In the genomic region with DNA sequence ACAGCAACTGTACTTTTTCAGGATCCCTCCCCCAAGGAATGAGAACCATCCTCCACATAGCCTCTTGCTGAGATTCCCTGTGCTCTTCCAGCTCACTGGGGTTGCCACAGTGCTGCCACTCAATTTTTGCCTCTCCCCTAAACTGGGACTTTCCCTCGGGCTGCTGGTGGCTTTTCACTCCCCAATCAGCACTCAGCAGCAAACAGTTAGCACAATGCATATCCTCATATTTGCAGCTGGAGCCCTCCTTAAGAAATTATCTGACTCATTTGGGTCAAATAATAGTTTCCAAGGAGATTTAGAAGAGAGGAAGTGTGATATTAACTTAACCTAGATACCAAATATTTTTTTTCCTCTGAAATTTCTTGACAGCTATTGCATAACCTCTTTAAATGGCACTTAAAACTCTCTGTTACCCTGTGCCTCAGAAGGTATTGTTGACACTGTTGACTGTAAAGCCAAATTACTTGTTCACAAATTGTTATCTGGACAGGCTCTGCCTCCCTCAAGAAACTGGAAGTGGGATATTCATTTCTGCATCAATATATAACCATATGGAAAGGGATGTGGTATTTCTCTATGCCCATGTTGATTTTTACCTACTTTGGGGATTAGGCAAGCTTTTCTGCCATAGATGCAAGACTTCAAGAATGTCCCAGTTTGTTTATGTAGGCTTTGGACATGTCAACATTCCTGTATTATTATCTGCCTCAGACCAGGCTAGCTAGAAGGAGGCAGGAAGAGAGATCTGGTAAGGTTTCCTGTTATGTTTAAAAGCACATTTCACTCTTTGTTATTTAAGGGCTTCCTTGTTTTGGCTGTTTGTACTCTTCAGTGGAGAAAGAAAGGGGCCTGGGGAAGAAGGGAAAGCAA, we compare ENCODE assay signal across 1 cellular context.
A peak's percentile ranks its signal among the peaks of the same experiment; 100 is the strongest.
TF ChIP-seq lines count a peak whose summit lies in the region.

No MANE protein-coding gene starts in this region.

TF ChIP-seq in GM12878, 131 proteins besides CTCF, POLR2A, EP300 and RAD21:
- TF ChIP-seq SPI1 (IDR thresholded peaks at IDR 0.05; ENCODE audit: borderline replicate concordance, insufficient read depth, low read depth, low read length) (peak; percentile 38; the same call in 1 of the 2 replicates), ZNF24 (IDR thresholded peaks at IDR 0.05) (no peak), ETV6 (conservative IDR thresholded peaks at IDR 0.05 in 1 of 2, IDR thresholded peaks at IDR 0.05 in 1 of 2; ENCODE audit: borderline replicate concordance in 1 of 2, low read depth in 1 of 2) (no peak), POLR2AphosphoS5 (IDR thresholded peaks at IDR 0.05; ENCODE audit: low read length) (no peak)
- TF ChIP-seq, protein P1, sequence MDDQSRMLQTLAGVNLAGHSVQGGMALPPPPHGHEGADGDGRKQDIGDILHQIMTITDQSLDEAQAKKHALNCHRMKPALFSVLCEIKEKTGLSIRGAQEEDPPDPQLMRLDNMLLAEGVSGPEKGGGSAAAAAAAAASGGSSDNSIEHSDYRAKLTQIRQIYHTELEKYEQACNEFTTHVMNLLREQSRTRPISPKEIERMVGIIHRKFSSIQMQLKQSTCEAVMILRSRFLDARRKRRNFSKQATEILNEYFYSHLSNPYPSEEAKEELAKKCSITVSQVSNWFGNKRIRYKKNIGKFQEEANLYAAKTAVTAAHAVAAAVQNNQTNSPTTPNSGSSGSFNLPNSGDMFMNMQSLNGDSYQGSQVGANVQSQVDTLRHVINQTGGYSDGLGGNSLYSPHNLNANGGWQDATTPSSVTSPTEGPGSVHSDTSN (IDR thresholded peaks at IDR 0.05; ENCODE audit: insufficient replicate concordance, low read depth, low read length): peak; percentile 69
- TF ChIP-seq, protein P2, sequence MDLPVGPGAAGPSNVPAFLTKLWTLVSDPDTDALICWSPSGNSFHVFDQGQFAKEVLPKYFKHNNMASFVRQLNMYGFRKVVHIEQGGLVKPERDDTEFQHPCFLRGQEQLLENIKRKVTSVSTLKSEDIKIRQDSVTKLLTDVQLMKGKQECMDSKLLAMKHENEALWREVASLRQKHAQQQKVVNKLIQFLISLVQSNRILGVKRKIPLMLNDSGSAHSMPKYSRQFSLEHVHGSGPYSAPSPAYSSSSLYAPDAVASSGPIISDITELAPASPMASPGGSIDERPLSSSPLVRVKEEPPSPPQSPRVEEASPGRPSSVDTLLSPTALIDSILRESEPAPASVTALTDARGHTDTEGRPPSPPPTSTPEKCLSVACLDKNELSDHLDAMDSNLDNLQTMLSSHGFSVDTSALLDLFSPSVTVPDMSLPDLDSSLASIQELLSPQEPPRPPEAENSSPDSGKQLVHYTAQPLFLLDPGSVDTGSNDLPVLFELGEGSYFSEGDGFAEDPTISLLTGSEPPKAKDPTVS (IDR thresholded peaks at IDR 0.05; ENCODE audit: low read depth, low read length): no peak
- TF ChIP-seq, protein P3, sequence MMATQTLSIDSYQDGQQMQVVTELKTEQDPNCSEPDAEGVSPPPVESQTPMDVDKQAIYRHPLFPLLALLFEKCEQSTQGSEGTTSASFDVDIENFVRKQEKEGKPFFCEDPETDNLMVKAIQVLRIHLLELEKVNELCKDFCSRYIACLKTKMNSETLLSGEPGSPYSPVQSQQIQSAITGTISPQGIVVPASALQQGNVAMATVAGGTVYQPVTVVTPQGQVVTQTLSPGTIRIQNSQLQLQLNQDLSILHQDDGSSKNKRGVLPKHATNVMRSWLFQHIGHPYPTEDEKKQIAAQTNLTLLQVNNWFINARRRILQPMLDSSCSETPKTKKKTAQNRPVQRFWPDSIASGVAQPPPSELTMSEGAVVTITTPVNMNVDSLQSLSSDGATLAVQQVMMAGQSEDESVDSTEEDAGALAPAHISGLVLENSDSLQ (IDR thresholded peaks at IDR 0.05): peak; percentile 89
